24 cellular contexts compared by ENCODE assay signal in the genomic region with DNA sequence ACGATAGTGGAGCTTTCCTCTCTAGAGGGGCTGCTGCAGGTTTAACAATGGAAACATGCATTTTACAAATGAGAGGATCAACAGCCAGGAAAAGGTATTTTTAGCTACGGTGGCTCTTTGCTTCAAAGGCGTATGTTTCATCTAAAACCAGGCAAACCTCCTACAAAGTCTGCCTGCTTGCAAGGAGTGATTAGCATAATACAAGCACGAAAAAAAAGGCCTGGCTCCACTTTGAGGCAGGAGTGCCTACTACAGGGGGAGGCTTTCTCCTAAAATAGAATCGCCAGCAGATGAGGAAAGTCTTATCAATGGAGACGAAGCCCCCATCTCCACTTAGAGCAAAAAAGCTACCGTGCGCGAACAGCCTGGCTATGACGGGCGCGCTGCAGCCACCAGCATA. TPM values are rescaled to one million over a fixed set of nuclear protein-coding genes. Genes with fewer than 3 reads are reported as not detected.
DNase-seq lines count a peak whose midpoint lies in the region; ATAC-seq, FAIRE-seq and TF ChIP-seq lines count a peak whose summit lies in the region.
"Had no signal": no experiment of that assay in that cellular context is flagged by ENCODE, and none has a peak within 500 bp of the region (broad histone marks: within the 10 kb centered on the region; RNA-seq: fewer than 3 reads in every experiment).

No MANE protein-coding gene starts in this region.

- FAIRE-seq in urothelium cell line (lab: Jason Lieb, UNC) = no peak
- FAIRE-seq: colon, endometrium had no signal

- H3K4me1 ChIP-seq in iPS-20b (ENCODE audit: insufficient read depth, low read length) (peaks cover 22% of the 10 kb centered on the region), sigmoid colon (peaks cover 0 to 96% (median 90%) of the 10 kb centered on the region in 4 donors)

- H3K9me3 ChIP-seq in SK-N-MC (ENCODE audit: low read depth, low read length) = no peaks in the 10 kb centered on the region
- no peaks in the 10 kb centered on the region for H3K9me3 ChIP-seq in iPS-20b (ENCODE audit: insufficient read depth, low read depth, low read length)
- H3K9me3 ChIP-seq in sigmoid colon = no peaks in the 10 kb centered on the region
- H3K9me3 ChIP-seq: ascending aorta, lower lobe of right lung, SJCRH30, spleen had no signal

- no peaks in the 10 kb centered on the region for H3K36me3 ChIP-seq in SK-N-MC (ENCODE audit: insufficient read depth, low read length)
- H3K36me3 ChIP-seq in iPS-20b (ENCODE audit: insufficient read depth, low read depth, low read length) = no peaks in the 10 kb centered on the region
- H3K36me3 ChIP-seq in sigmoid colon = no peaks in the 10 kb centered on the region
- H3K36me3 ChIP-seq: ascending aorta, SJCRH30 had no signal

- ATAC-seq in HG03159 (IDR thresholded peaks at IDR 0.05; ENCODE audit: unreplicated experiment) (no peak), HG02885 (IDR thresholded peaks at IDR 0.05; ENCODE audit: poor library complexity, unreplicated experiment) (no peak)
- ATAC-seq: activated T-cell treated with anti-CD3 and anti-CD28 coated beads, Interleukin-2, amount 50 U/mL, for 4 hours; lower lobe of right lung; T-helper 17 cell had no signal

- H3K27ac ChIP-seq in SK-N-MC = peak overlapping the region; percentile 10; the same call in 1 of the 2 replicates
- H3K27ac ChIP-seq in iPS-20b (ENCODE audit: low read length) = no peak overlapping the region
- peak overlapping the region; percentile 88 to 99 (median 98) for H3K27ac ChIP-seq in sigmoid colon
- H3K27ac ChIP-seq: ascending aorta, GM23248, lower lobe of right lung had no signal

- intact Hi-C loops in sigmoid colon (cut with DNase I) = no loop called here

- DNase-seq in G401 (ENCODE audit: low spot score) = peak; percentile 70
- DNase-seq in SK-N-MC (ENCODE audit: low read depth, low spot score) = no peak
- DNase-seq in sigmoid colon = no peak
- DNase-seq in urothelium cell line (ENCODE audit: low spot score) = no peak
- no peak for DNase-seq in germinal center (ENCODE audit: low spot score)
- DNase-seq: activated CD4-positive, alpha-beta memory T cell treated with anti-CD3 and anti-CD28 coated beads, Interleukin-2, amount 10 ng/mL, durations not matched to agents 7 days and 5 days; activated T-cell treated with anti-CD3 and anti-CD28 coated beads, Interleukin-2, amount 50 U/mL, for 4 hours; lower lobe of right lung; naive B cell; NCI-H146; NCI-H69; OCI-M1; posterior cingulate gyrus; SJCRH30; spleen; substantia nigra; T-helper 17 cell had no signal

- TF ChIP-seq POLR2A in sigmoid colon (IDR thresholded peaks at IDR 0.05) = no peak

- TF ChIP-seq CTCF in sigmoid colon (IDR thresholded peaks at IDR 0.05) = no peak

- WGBS in sigmoid colon, 2 donors = 91 to 96% methylated on average over 12 of the region's 12 CpGs

- H3K27me3 ChIP-seq in iPS-20b (ENCODE audit: insufficient read depth, low read length) = no peaks in the 10 kb centered on the region
- H3K27me3 ChIP-seq in sigmoid colon = no peaks in the 10 kb centered on the region
- H3K27me3 ChIP-seq: ascending aorta, SJCRH30, spleen had no signal

- in situ Hi-C loops in G401 (cut with HindIII; ENCODE audit: low sequenced_read_pairs) = no loop called here

- TF ChIP-seq EP300 in sigmoid colon (IDR thresholded peaks at IDR 0.05) = no peak

- H3K9ac ChIP-seq in SK-N-MC (ENCODE audit: insufficient read length) = no peak overlapping the region
- peak overlapping the region; percentile 20; the same call in 1 of the 2 replicates for H3K9ac ChIP-seq in iPS-20b (ENCODE audit: low read depth, low read length)
- H3K9ac ChIP-seq: GM23248 had no signal

- H3K4me3 ChIP-seq in SK-N-MC (no peak overlapping the region), iPS-20b (ENCODE audit: low read length) (no peak overlapping the region), sigmoid colon (no peak overlapping the region)
- H3K4me3 ChIP-seq: ascending aorta, GM23248, lower lobe of right lung, SJCRH30, spleen had no signal

RNA-seq across cellular contexts. Expression of a gene that starts 27.1 kb away (rescaled TPM):
- 15.6 and 46.7 TPM in 2 replicates for total RNA-seq in G401 (2014; rRNA removed; shearing (Covaris generic))
- 10 to 100 TPM; 36.4 to 100.0 (median 60.7) TPM for total RNA-seq in sigmoid colon
- polyA plus RNA-seq in sigmoid colon = 10 to 100 TPM in 2 of 3 donors, 1 to 10 TPM in 1; 5.4 to 28.2 (median 10.9) TPM
